9 cellular contexts compared by ENCODE assay signal in the genomic region with DNA sequence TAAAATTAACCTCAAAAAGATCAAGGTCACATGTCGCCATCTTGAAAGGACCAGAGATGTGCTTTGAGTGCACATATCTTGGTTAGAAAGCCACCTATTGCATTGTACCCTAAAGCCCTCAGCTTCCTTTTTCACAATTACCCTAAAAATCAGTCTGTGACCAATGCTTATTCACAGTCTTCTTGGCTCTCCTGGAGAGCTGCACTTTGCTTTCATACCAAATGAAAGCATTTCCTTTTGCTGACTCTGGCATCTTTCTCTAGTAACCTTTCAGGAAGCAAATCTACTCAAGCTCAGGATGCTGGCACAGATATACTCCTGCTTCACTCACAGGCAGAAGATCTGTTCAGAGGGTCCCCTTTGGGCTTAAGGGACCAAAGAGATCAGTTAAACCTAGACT.
"Had no signal": no experiment of that assay in that cellular context is flagged by ENCODE, and none has a peak within 500 bp of the region (broad histone marks: within the 10 kb centered on the region; RNA-seq: fewer than 3 reads in every experiment).

No MANE protein-coding gene starts in this region.

- H3K4me3 Mint-ChIP-seq: HFFc6, IgD-negative memory B cell had no signal

- DNase-seq: GOT3, H7, HFFc6, KBM-7 had no signal

- ATAC-seq: HCT116, HepG2 had no signal

- H3K27ac Mint-ChIP-seq: HFFc6, IgD-negative memory B cell had no signal

- H3K9me3 ChIP-seq: HAP-1 had no signal

- H3K4me3 ChIP-seq: HAP-1 had no signal

- H3K36me3 Mint-ChIP-seq: IgD-negative memory B cell had no signal

- H3K27ac ChIP-seq: HL-60 had no signal

- H3K36me3 ChIP-seq: HAP-1 had no signal

- H3K4me1 ChIP-seq: HAP-1 had no signal

- FAIRE-seq: HepG2 had no signal

- H3K4me1 Mint-ChIP-seq: IgD-negative memory B cell had no signal
